16 cellular contexts compared by ENCODE assay signal in genomic region chr5:135800656-135801055, GRCh38. TPM values are rescaled to one million over a fixed set of nuclear protein-coding genes. Genes with fewer than 3 reads are reported as not detected.
DNase-seq lines count a peak whose midpoint lies in the region; ATAC-seq and TF ChIP-seq lines count a peak whose summit lies in the region.
"Had no signal": no experiment of that assay in that cellular context is flagged by ENCODE, and none has a peak within 500 bp of the region (broad histone marks: within the 10 kb centered on the region; RNA-seq: fewer than 3 reads in every experiment).

No MANE protein-coding gene starts in this region.

- TF ChIP-seq CTCF in activated CD8-positive, alpha-beta T cell treated with anti-CD3 and anti-CD28 coated beads for 36 hours (IDR thresholded peaks at IDR 0.05): no peak
- no peak for TF ChIP-seq CTCF in natural killer cell (IDR thresholded peaks at IDR 0.05)

- H3K27me3 Mint-ChIP-seq in activated CD8-positive, alpha-beta T cell treated with anti-CD3 and anti-CD28 coated beads for 36 hours: no peaks in the 10 kb centered on the region
- H3K27me3 Mint-ChIP-seq in activated CD8-positive, alpha-beta T cell treated with anti-CD3 and anti-CD28 coated beads, Interleukin-2, amount 10 ng/mL, durations not matched to agents 7 days and 5 days (ENCODE audit: low read depth): no peaks in the 10 kb centered on the region
- peaks cover 23 to 40% of the 10 kb centered on the region in 2 donors for H3K27me3 Mint-ChIP-seq in natural killer cell treated with Interleukin-12 subunit alpha and Interleukin-12 subunit beta and Interleukin-15 and Interleukin-18, amount 100 ng/mL, for 72 hours
- peaks cover 16 to 24% of the 10 kb centered on the region in 2 donors for H3K27me3 Mint-ChIP-seq in natural killer cell (ENCODE audit: low read depth in 2 of 2)

- no peaks in the 10 kb centered on the region for H3K4me1 Mint-ChIP-seq in activated CD8-positive, alpha-beta T cell treated with anti-CD3 and anti-CD28 coated beads for 36 hours (ENCODE audit: low read depth)
- no peaks in the 10 kb centered on the region for H3K4me1 Mint-ChIP-seq in activated CD8-positive, alpha-beta T cell treated with anti-CD3 and anti-CD28 coated beads, Interleukin-2, amount 10 ng/mL, durations not matched to agents 7 days and 5 days (ENCODE audit: low read depth)
- no peaks in the 10 kb centered on the region for H3K4me1 Mint-ChIP-seq in natural killer cell treated with Interleukin-12 subunit alpha and Interleukin-12 subunit beta and Interleukin-15 and Interleukin-18, amount 100 ng/mL, for 72 hours (ENCODE audit: low read depth in 2 of 2)
- H3K4me1 Mint-ChIP-seq in natural killer cell: no peaks in the 10 kb centered on the region
- no peaks in the 10 kb centered on the region for H3K4me1 Mint-ChIP-seq in stimulated activated effector memory CD8-positive, alpha-beta T cell treated with anti-CD3 and anti-CD28 coated beads, Interleukin-12 subunit alpha, Interleukin-12 subunit beta, amount 100 ng/mL, for 72 hours
- H3K4me1 Mint-ChIP-seq: B cell had no signal

- intact Hi-C loops in activated CD8-positive, alpha-beta T cell treated with anti-CD3 and anti-CD28 coated beads for 36 hours (cut with micrococcal nuclease): no loop called here
- intact Hi-C loops in natural killer cell (cut with micrococcal nuclease): no loop called here

- no peaks in the 10 kb centered on the region for H3K9me3 Mint-ChIP-seq in activated CD8-positive, alpha-beta T cell treated with anti-CD3 and anti-CD28 coated beads for 36 hours
- H3K9me3 Mint-ChIP-seq in activated CD8-positive, alpha-beta T cell treated with anti-CD3 and anti-CD28 coated beads, Interleukin-2, amount 10 ng/mL, durations not matched to agents 7 days and 5 days (ENCODE audit: insufficient read depth): no peaks in the 10 kb centered on the region
- H3K9me3 Mint-ChIP-seq in natural killer cell treated with Interleukin-12 subunit alpha and Interleukin-12 subunit beta and Interleukin-15 and Interleukin-18, amount 100 ng/mL, for 72 hours: no peaks in the 10 kb centered on the region
- no peaks in the 10 kb centered on the region for H3K9me3 Mint-ChIP-seq in natural killer cell
- no peaks in the 10 kb centered on the region for H3K9me3 Mint-ChIP-seq in stimulated activated effector memory CD8-positive, alpha-beta T cell treated with anti-CD3 and anti-CD28 coated beads, Interleukin-12 subunit alpha, Interleukin-12 subunit beta, amount 100 ng/mL, for 72 hours
- H3K9me3 Mint-ChIP-seq: CD8-positive, alpha-beta T cell had no signal

- no peak for DNase-seq in activated CD8-positive, alpha-beta T cell treated with anti-CD3 and anti-CD28 coated beads for 36 hours
- no peak for DNase-seq in activated CD8-positive, alpha-beta T cell treated with anti-CD3 and anti-CD28 coated beads, Interleukin-2, amount 10 ng/mL, durations not matched to agents 7 days and 5 days
- no peak for DNase-seq in natural killer cell treated with Interleukin-12 subunit alpha and Interleukin-12 subunit beta and Interleukin-15 and Interleukin-18, amount 100 ng/mL, for 72 hours (ENCODE audit: low spot score)
- DNase-seq in natural killer cell (no peak), HuH-7 (ENCODE audit: low spot score) (no peak)
- DNase-seq in stimulated activated effector memory CD8-positive, alpha-beta T cell treated with anti-CD3 and anti-CD28 coated beads, Interleukin-12 subunit alpha, Interleukin-12 subunit beta, amount 100 ng/mL, for 72 hours (ENCODE audit: low spot score in 2 of 2): no peak
- DNase-seq: Calu3; CD8-positive, alpha-beta T cell; DMS79 treated with DMSO at 0.1 percent for 48 hours; GF-D8; GM23248 had no signal

- CTCF ChIA-PET in activated CD8-positive, alpha-beta T cell treated with anti-CD3 and anti-CD28 coated beads for 36 hours (lab: Charles Lee): no interaction called here
- CTCF ChIA-PET in activated CD8-positive, alpha-beta T cell treated with anti-CD3 and anti-CD28 coated beads, Interleukin-2, amount 10 ng/mL, durations not matched to agents 7 days and 5 days (lab: Charles Lee): no interaction called here

- no peak overlapping the region for H3K27ac Mint-ChIP-seq in activated CD8-positive, alpha-beta T cell treated with anti-CD3 and anti-CD28 coated beads for 36 hours
- no peak overlapping the region for H3K27ac Mint-ChIP-seq in activated CD8-positive, alpha-beta T cell treated with anti-CD3 and anti-CD28 coated beads, Interleukin-2, amount 10 ng/mL, durations not matched to agents 7 days and 5 days
- no peak overlapping the region for H3K27ac Mint-ChIP-seq in natural killer cell treated with Interleukin-12 subunit alpha and Interleukin-12 subunit beta and Interleukin-15 and Interleukin-18, amount 100 ng/mL, for 72 hours
- no peak overlapping the region for H3K27ac Mint-ChIP-seq in natural killer cell
- no peak overlapping the region for H3K27ac Mint-ChIP-seq in stimulated activated effector memory CD8-positive, alpha-beta T cell treated with anti-CD3 and anti-CD28 coated beads, Interleukin-12 subunit alpha, Interleukin-12 subunit beta, amount 100 ng/mL, for 72 hours
- H3K27ac Mint-ChIP-seq: B cell; CD8-positive, alpha-beta T cell had no signal

- H3K4me3 Mint-ChIP-seq in activated CD8-positive, alpha-beta T cell treated with anti-CD3 and anti-CD28 coated beads for 36 hours: no peak overlapping the region
- H3K4me3 Mint-ChIP-seq in activated CD8-positive, alpha-beta T cell treated with anti-CD3 and anti-CD28 coated beads, Interleukin-2, amount 10 ng/mL, durations not matched to agents 7 days and 5 days: no peak overlapping the region
- H3K4me3 Mint-ChIP-seq in natural killer cell treated with Interleukin-12 subunit alpha and Interleukin-12 subunit beta and Interleukin-15 and Interleukin-18, amount 100 ng/mL, for 72 hours: no peak overlapping the region
- no peak overlapping the region for H3K4me3 Mint-ChIP-seq in natural killer cell
- no peak overlapping the region for H3K4me3 Mint-ChIP-seq in stimulated activated effector memory CD8-positive, alpha-beta T cell treated with anti-CD3 and anti-CD28 coated beads, Interleukin-12 subunit alpha, Interleukin-12 subunit beta, amount 100 ng/mL, for 72 hours
- H3K4me3 Mint-ChIP-seq: B cell; CD8-positive, alpha-beta T cell had no signal

- no peaks in the 10 kb centered on the region for H3K36me3 Mint-ChIP-seq in activated CD8-positive, alpha-beta T cell treated with anti-CD3 and anti-CD28 coated beads for 36 hours (ENCODE audit: low read depth)
- no peaks in the 10 kb centered on the region for H3K36me3 Mint-ChIP-seq in activated CD8-positive, alpha-beta T cell treated with anti-CD3 and anti-CD28 coated beads, Interleukin-2, amount 10 ng/mL, durations not matched to agents 7 days and 5 days (ENCODE audit: low read depth)
- H3K36me3 Mint-ChIP-seq in natural killer cell treated with Interleukin-12 subunit alpha and Interleukin-12 subunit beta and Interleukin-15 and Interleukin-18, amount 100 ng/mL, for 72 hours: no peaks in the 10 kb centered on the region
- no peaks in the 10 kb centered on the region for H3K36me3 Mint-ChIP-seq in natural killer cell
- H3K36me3 Mint-ChIP-seq in stimulated activated effector memory CD8-positive, alpha-beta T cell treated with anti-CD3 and anti-CD28 coated beads, Interleukin-12 subunit alpha, Interleukin-12 subunit beta, amount 100 ng/mL, for 72 hours: no peaks in the 10 kb centered on the region
- H3K36me3 Mint-ChIP-seq: CD8-positive, alpha-beta T cell had no signal

- ATAC-seq in activated CD8-positive, alpha-beta T cell treated with anti-CD3 and anti-CD28 coated beads for 36 hours: peak; percentile 38
- no peak for ATAC-seq in activated CD8-positive, alpha-beta T cell treated with anti-CD3 and anti-CD28 coated beads, Interleukin-2, amount 10 ng/mL, durations not matched to agents 7 days and 5 days
- ATAC-seq in natural killer cell treated with Interleukin-12 subunit alpha and Interleukin-12 subunit beta and Interleukin-15 and Interleukin-18, amount 100 ng/mL, for 72 hours: peak; percentile 25 to 34
- ATAC-seq in natural killer cell: no peak
- ATAC-seq in stimulated activated effector memory CD8-positive, alpha-beta T cell treated with anti-CD3 and anti-CD28 coated beads, Interleukin-12 subunit alpha, Interleukin-12 subunit beta, amount 100 ng/mL, for 72 hours: peak; percentile 37
- ATAC-seq: CD8-positive, alpha-beta T cell; GM12878 had no signal

- POLR2A ChIA-PET in activated CD8-positive, alpha-beta T cell treated with anti-CD3 and anti-CD28 coated beads for 36 hours (lab: Charles Lee): no interaction called here
- POLR2A ChIA-PET in activated CD8-positive, alpha-beta T cell treated with anti-CD3 and anti-CD28 coated beads, Interleukin-2, amount 10 ng/mL, durations not matched to agents 7 days and 5 days (lab: Charles Lee): interaction anchor here (0.7 kb wide), 1 partner anchor 96 kb away, joined by 3 read pairs; no protein-coding TSS in a partner anchor

RNA-seq across cellular contexts. Expression of gene SLC25A48, which starts 33.8 kb away (rescaled TPM):
- not detected for total RNA-seq in activated CD8-positive, alpha-beta T cell treated with anti-CD3 and anti-CD28 coated beads for 36 hours
- total RNA-seq in activated CD8-positive, alpha-beta T cell treated with anti-CD3 and anti-CD28 coated beads, Interleukin-2, amount 10 ng/mL, durations not matched to agents 7 days and 5 days: not detected
- total RNA-seq in natural killer cell treated with Interleukin-12 subunit alpha and Interleukin-12 subunit beta and Interleukin-15 and Interleukin-18, amount 100 ng/mL, for 72 hours: not detected
- total RNA-seq in natural killer cell: not detected
- total RNA-seq: A172; B cell; Calu3; CD8-positive, alpha-beta T cell; GM23248; H4; HT-29 had no signal

Comparison
In these comparisons a context has a peak if more than half of its experiments do, and no peak if none do; other contexts are left out.
1. ATAC-seq: peak in activated CD8-positive, alpha-beta T cell treated with anti-CD3 and anti-CD28 coated beads for 36 hours (single experiment), natural killer cell treated with Interleukin-12 subunit alpha and Interleukin-12 subunit beta and Interleukin-15 and Interleukin-18, amount 100 ng/mL, for 72 hours (2 of 2) and stimulated activated effector memory CD8-positive, alpha-beta T cell treated with anti-CD3 and anti-CD28 coated beads, Interleukin-12 subunit alpha, Interleukin-12 subunit beta, amount 100 ng/mL, for 72 hours (single experiment); none in activated CD8-positive, alpha-beta T cell treated with anti-CD3 and anti-CD28 coated beads, Interleukin-2, amount 10 ng/mL, durations not matched to agents 7 days and 5 days (single experiment) and natural killer cell (0 of 3).